In genomic region chr2:59888015-59888414, GRCh38 we compare ENCODE assay signal across 8 cellular contexts.
DNase-seq lines count a peak whose midpoint lies in the region; ATAC-seq and TF ChIP-seq lines count a peak whose summit lies in the region.

No MANE protein-coding gene starts in this region.

- H3K4me1 ChIP-seq in left lung: no peaks in the 10 kb centered on the region

- H3K9me3 Mint-ChIP-seq in activated naive CD4-positive, alpha-beta T cell treated with anti-CD3 and anti-CD28 coated beads, Interleukin-2, amount 50 U/mL, for 72 hours: peaks cover 0 to 11% of the 10 kb centered on the region in 2 donors

- no peaks in the 10 kb centered on the region for H3K27me3 ChIP-seq in left lung

- no peak overlapping the region for H3K27ac ChIP-seq in left lung

- DNase-seq in GM10248 (ENCODE audit: extremely low spot score): peak; percentile 40
- peak in 1 of 2 donors; percentile 50 for DNase-seq in activated naive CD4-positive, alpha-beta T cell treated with anti-CD3 and anti-CD28 coated beads, Interleukin-2, amount 50 U/mL, for 72 hours (ENCODE audit: low spot score in 2 of 2)
- DNase-seq in NOMO-1 treated with dmso at 0.1 percent for 144 hours (lab: John Stamatoyannopoulos, UW; ENCODE audit: unreplicated experiment): no peak
- DNase-seq in DMS114 treated with DMSO at 0.1 percent for 48 hours (lab: John Stamatoyannopoulos, UW; ENCODE audit: unreplicated experiment): no peak
- DNase-seq in NCI-H1694 (lab: John Stamatoyannopoulos, UW): no peak
- no peak for DNase-seq in left lung

- POLR2A ChIA-PET in GM10248 (lab: Yijun Ruan, JAX): no interaction called here

- intact Hi-C loops in left lung (cut with DNase I): no loop called here

- TF ChIP-seq CTCF in GM10248 (IDR thresholded peaks at IDR 0.05; ENCODE audit: control extremely low read depth, extremely low read depth, low read depth, missing control alignments): no peak
- no peak for TF ChIP-seq CTCF in left lung (IDR thresholded peaks at IDR 0.05)

- H3K9me3 ChIP-seq in left lung: no peaks in the 10 kb centered on the region

- CTCF ChIA-PET in GM10248 (lab: Yijun Ruan, JAX): interaction anchor here (1.0 to 1.6 kb wide), 3 partner anchors 13 to 662 kb away, joined by 3 read pairs; no protein-coding TSS in a partner anchor

- ATAC-seq in GM21381 (IDR thresholded peaks at IDR 0.05; ENCODE audit: unreplicated experiment): peak; percentile 91
- ATAC-seq in HG03575 (IDR thresholded peaks at IDR 0.05; ENCODE audit: extremely low read depth, insufficient number of reproducible peaks, low FRiP score, unreplicated experiment): peak; percentile 99
- peak; percentile 97 to 99 for ATAC-seq in activated naive CD4-positive, alpha-beta T cell treated with anti-CD3 and anti-CD28 coated beads, Interleukin-2, amount 50 U/mL, for 72 hours
- ATAC-seq in left lung: no peak

- H3K4me3 ChIP-seq in left lung: no peak overlapping the region

- peak overlapping the region in 1 of 2 donors; percentile 74 for H3K27ac Mint-ChIP-seq in activated naive CD4-positive, alpha-beta T cell treated with anti-CD3 and anti-CD28 coated beads, Interleukin-2, amount 50 U/mL, for 72 hours

- H3K36me3 ChIP-seq in left lung: no peaks in the 10 kb centered on the region

- H3K36me3 Mint-ChIP-seq in activated naive CD4-positive, alpha-beta T cell treated with anti-CD3 and anti-CD28 coated beads, Interleukin-2, amount 50 U/mL, for 72 hours: peaks cover 4 to 6% of the 10 kb centered on the region in 2 donors
